ENCODE assay signal across 26 cellular contexts in the genomic region with DNA sequence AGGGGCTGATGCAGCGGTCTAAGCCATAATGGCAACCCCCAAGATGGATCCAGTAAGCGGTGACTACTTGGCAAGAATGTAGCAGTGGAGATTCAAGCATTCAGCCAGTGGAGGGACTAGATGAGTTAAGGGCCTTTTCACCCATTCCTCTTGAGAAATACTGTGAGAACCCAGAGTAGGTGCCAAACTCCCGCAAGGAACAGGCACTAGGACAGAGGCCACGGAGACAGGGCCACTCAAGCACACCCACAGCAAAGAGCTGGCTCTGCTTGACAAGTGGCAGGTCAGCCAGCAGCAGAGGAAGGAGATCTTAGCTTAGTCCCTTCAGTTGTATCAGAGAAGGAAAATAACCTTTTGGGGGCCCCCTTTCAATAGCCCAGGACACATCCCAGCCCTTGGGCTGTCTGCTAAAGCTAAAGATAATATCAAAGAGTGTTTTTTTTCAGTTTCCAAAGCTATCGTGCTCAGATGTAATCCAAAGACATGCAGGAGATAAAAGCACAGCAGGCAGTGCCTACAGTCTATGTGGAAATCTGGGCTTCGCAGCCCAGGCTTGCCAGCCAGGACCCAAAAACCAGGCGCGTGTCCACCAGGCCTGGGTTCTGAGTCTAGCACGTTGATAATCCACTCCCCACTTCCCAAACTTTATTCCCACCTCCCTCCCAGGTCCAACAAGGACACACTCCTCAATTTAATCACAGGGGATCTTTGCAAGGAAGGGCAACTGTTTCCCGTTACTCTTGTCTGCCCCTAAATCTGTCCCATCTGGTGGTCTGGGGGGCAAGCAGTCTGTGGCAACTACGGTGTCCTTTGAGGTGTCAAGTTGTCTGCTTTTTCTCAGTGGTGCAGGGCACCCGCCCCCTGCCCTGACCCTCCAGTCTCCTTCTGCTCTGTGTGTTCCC.
A peak's percentile ranks its signal among the peaks of the same experiment; 100 is the strongest.
DNase-seq lines count a peak whose midpoint lies in the region; ATAC-seq and TF ChIP-seq lines count a peak whose summit lies in the region.
"Had no signal": no experiment of that assay in that cellular context is flagged by ENCODE, and none has a peak within 500 bp of the region (broad histone marks: within the 10 kb centered on the region; RNA-seq: fewer than 3 reads in every experiment).

No MANE protein-coding gene starts in this region.

- H3K36me3 ChIP-seq in BLaER1 treated with 17β-estradiol and CSF1 and Interleukin-3, amounts not matched to agents 10 nM and 100 nM: no peaks in the 10 kb centered on the region
- H3K36me3 ChIP-seq in spleen (no peaks in the 10 kb centered on the region), A673 (ENCODE audit: insufficient read depth, low read length, poor library complexity, severe bottlenecking) (no peaks in the 10 kb centered on the region)
- H3K36me3 ChIP-seq: prostate gland had no signal

- BruUV-seq in A673 (replicated peaks; lab: Mats Ljungman, UMichigan): no TSS peak

- H3K27me3 ChIP-seq in BLaER1 treated with 17β-estradiol and CSF1 and Interleukin-3, amounts not matched to agents 10 nM and 100 nM: no peaks in the 10 kb centered on the region
- H3K27me3 ChIP-seq in dorsolateral prefrontal cortex: no peaks in the 10 kb centered on the region
- H3K27me3 ChIP-seq in spleen (replicated peaks in 1 of 7): peaks cover 0 to 15% (median 0%) of the 10 kb centered on the region in 7 donors
- no peaks in the 10 kb centered on the region for H3K27me3 ChIP-seq in A673 (replicated peaks; ENCODE audit: insufficient read depth, low read depth, low read length, poor library complexity)

- H3K4me1 ChIP-seq in BLaER1 treated with 17β-estradiol and CSF1 and Interleukin-3, amounts not matched to agents 10 nM and 100 nM: peaks cover 64 to 82% (median 74%) of the 10 kb centered on the region in 10 experiments
- peaks cover 0 to 24% (median 0%) of the 10 kb centered on the region in 6 donors for H3K4me1 ChIP-seq in spleen
- peaks cover 20% of the 10 kb centered on the region for H3K4me1 ChIP-seq in A673 (ENCODE audit: insufficient read depth, low read length, poor library complexity, severe bottlenecking)
- H3K4me1 ChIP-seq: prostate gland had no signal

- no peak overlapping the region for H3K9ac ChIP-seq in BLaER1 treated with 17β-estradiol and CSF1 and Interleukin-3, amounts not matched to agents 10 nM and 100 nM

- DNase-seq in dorsolateral prefrontal cortex (no peak), iris pigment epithelial cell (ENCODE audit: low read depth) (peak; percentile 28), spleen (no peak), A673 (ENCODE audit: low spot score) (no peak), pons (ENCODE audit: low spot score) (no peak)
- DNase-seq: activated CD4-positive, alpha-beta T cell treated with anti-CD3 and anti-CD28 coated beads, Interleukin-2, amount 10 ng/mL, durations not matched to agents 24 days and 14 days; activated CD8-positive, alpha-beta memory T cell treated with anti-CD3 and anti-CD28 coated beads, Interleukin-2, amount 10 ng/mL, durations not matched to agents 7 days and 5 days; CD4-positive, CD25-positive, alpha-beta regulatory T cell; effector CD8-positive, alpha-beta T cell; GOT3; NCI-H1417; NCI-H2081 treated with DMSO at 0.1 percent for 48 hours; NCI-H446 treated with DMSO at 0.1 percent for 48 hours; OCI-M1; SIG-M5; stimulated activated CD4-positive, alpha-beta T cell treated with anti-CD3 and anti-CD28 coated beads, Interleukin-2, amount 100 ng/mL, for 24 hours had no signal

- no peak overlapping the region; a peak in 1 of 20 replicates for H3K4me3 ChIP-seq in BLaER1 treated with 17β-estradiol and CSF1 and Interleukin-3, amounts not matched to agents 10 nM and 100 nM
- H3K4me3 ChIP-seq in dorsolateral prefrontal cortex (peak overlapping the region in 2 of 59 donors; percentile 5 to 8), spleen (no peak overlapping the region), A673 (ENCODE audit: low read depth, low read length, poor library complexity, severe bottlenecking) (no peak overlapping the region)
- H3K4me3 ChIP-seq: prostate gland, skin epidermis had no signal

- TF ChIP-seq POLR2A in spleen (IDR thresholded peaks at IDR 0.05): no peak

- CTCF ChIA-PET in A673 (lab: Charles Lee): no interaction called here

- POLR2A ChIA-PET in A673 (lab: Charles Lee; ENCODE audit: low non-redundant PET): no interaction called here

- no peak for ATAC-seq in HG02588 (IDR thresholded peaks at IDR 0.05; ENCODE audit: unreplicated experiment)
- ATAC-seq in GM21447 (IDR thresholded peaks at IDR 0.05; ENCODE audit: unreplicated experiment): no peak
- ATAC-seq: activated CD8-positive, alpha-beta memory T cell treated with anti-CD3 and anti-CD28 coated beads, Interleukin-2, amount 10 ng/mL, durations not matched to agents 7 days and 5 days; activated naive CD4-positive, alpha-beta T cell treated with anti-CD3 and anti-CD28 coated beads, Interleukin-2, amount 50 U/mL, for 72 hours; activated T-helper 17 cell treated with anti-CD3 and anti-CD28 coated beads, Interleukin-2, amount 50 U/mL, for 72 hours; HepG2; stimulated activated memory B cell treated with anti-CD40 and anti-IgM and Interleukin-4, amounts not matched to agents 10 μg/mL and 1 μg/mL and 100 μg/mL, for 72 hours had no signal

- TF ChIP-seq CTCF in dorsolateral prefrontal cortex (IDR thresholded peaks at IDR 0.05 in 54 of 56, conservative IDR thresholded peaks at IDR 0.05 in 2 of 56; ENCODE audit: low read depth in 1 of 56, partially characterized antibody in 56 of 56) (no peak), spleen (IDR thresholded peaks at IDR 0.05 in 8 of 11, conservative IDR thresholded peaks at IDR 0.05 in 3 of 11) (no peak), A673 (conservative IDR thresholded peaks at IDR 0.05; ENCODE audit: low read depth, low read length) (no peak)

- WGBS in spleen, 5 donors: 67 to 86% (median 81%) methylated on average over 12 of the region's 12 CpGs

- H3K9me3 ChIP-seq in BLaER1 treated with 17β-estradiol and CSF1 and Interleukin-3, amounts not matched to agents 10 nM and 100 nM (replicated peaks in 1 of 11): peaks cover 0 to 11% (median 0%) of the 10 kb centered on the region in 11 experiments; a peak in 8 of 22 replicates
- H3K9me3 ChIP-seq in spleen: no peaks in the 10 kb centered on the region
- H3K9me3 ChIP-seq in A673 (ENCODE audit: low read depth, low read length, poor library complexity, severe bottlenecking): no peaks in the 10 kb centered on the region
- H3K9me3 ChIP-seq: prostate gland had no signal

- H4K20me1 ChIP-seq in BLaER1 treated with 17β-estradiol and CSF1 and Interleukin-3, amounts not matched to agents 10 nM and 100 nM: no peaks in the 10 kb centered on the region

- peak overlapping the region in 4 of 11 experiments; percentile 37 to 64 (median 61); a peak in 4 of 22 replicates for H3K27ac ChIP-seq in BLaER1 treated with 17β-estradiol and CSF1 and Interleukin-3, amounts not matched to agents 10 nM and 100 nM
- H3K27ac ChIP-seq in dorsolateral prefrontal cortex: peak overlapping the region in 41 of 59 donors; percentile 2 to 77 (median 53)
- peak overlapping the region in 5 of 8 donors; percentile 21 to 55 (median 21) for H3K27ac ChIP-seq in spleen
- H3K27ac ChIP-seq in A673 (ENCODE audit: low read depth, low read length, poor library complexity, severe bottlenecking): no peak overlapping the region
- H3K27ac ChIP-seq: HL-60, prostate gland, skin epidermis had no signal

- intact Hi-C loops in dorsolateral prefrontal cortex (cut with DNase I) (no loop called here), spleen (cut with DNase I; ENCODE audit: low total_unique reads) (no loop called here), A673 (cut with micrococcal nuclease; ENCODE audit: unreplicated experiment) (no loop called here)

- peak overlapping the region; percentile 28 to 94 (median 85); a peak in 18 of 22 replicates for H3K4me2 ChIP-seq in BLaER1 treated with 17β-estradiol and CSF1 and Interleukin-3, amounts not matched to agents 10 nM and 100 nM
